In genomic region chr2:201058914-201059313, GRCh38 we compare ENCODE assay signal across 26 cellular contexts. TPM values are rescaled to one million over a fixed set of nuclear protein-coding genes. Genes with fewer than 3 reads are reported as not detected.
DNase-seq lines count a peak whose midpoint lies in the region; ATAC-seq and TF ChIP-seq lines count a peak whose summit lies in the region.
"Had no signal": no experiment of that assay in that cellular context is flagged by ENCODE, and none has a peak within 500 bp of the region (broad histone marks: within the 10 kb centered on the region; RNA-seq: fewer than 3 reads in every experiment).

No MANE protein-coding gene starts in this region.

- no peaks in the 10 kb centered on the region for H3K27me3 ChIP-seq in colonic mucosa
- H3K27me3 ChIP-seq in lower lobe of right lung (ENCODE audit: low read depth), result no peaks in the 10 kb centered on the region
- H3K27me3 ChIP-seq: dorsolateral prefrontal cortex had no signal

- ATAC-seq in Right ventricle myocardium superior (ENCODE audit: poor library complexity) (peak; percentile 55), left cardiac atrium (no peak), WTC11 (no peak), GM18909 (IDR thresholded peaks at IDR 0.05; ENCODE audit: poor library complexity, unreplicated experiment) (no peak), lower lobe of right lung (no peak)
- ATAC-seq: sciatic nerve had no signal

- H3K27ac ChIP-seq in colonic mucosa (peak overlapping the region; percentile 7), mesodermal cell (ENCODE audit: low read depth, low read length, severe bottlenecking) (peak overlapping the region; percentile 10), lower lobe of right lung (no peak overlapping the region)
- H3K27ac ChIP-seq: WERI-Rb-1 had no signal

- no peak overlapping the region for H3K9ac ChIP-seq in colonic mucosa (ENCODE audit: low read depth in 2 of 2, low read length in 2 of 2)
- H3K9ac ChIP-seq: KMS-11 had no signal

- no peak overlapping the region for H3K27ac Mint-ChIP-seq in WTC11
- H3K27ac Mint-ChIP-seq: activated naive CD4-positive, alpha-beta T cell treated with anti-CD3 and anti-CD28 coated beads, Interleukin-2, amount 50 U/mL, for 24 hours; HFFc6; mesothelial cell of epicardium; T-helper 1 cell treated with Interleukin-12 subunit alpha and Interleukin-12 subunit beta and Interleukin-4 antibody, amounts not matched to agents 30 μg/mL and 1 μg/mL, for 36 hours; type B pancreatic cell had no signal

- WGBS in mesodermal cell (ENCODE audit: insufficient coverage in 2 of 2), 2 experiments, result 71 to 100% methylated on average over 1 of the region's 1 CpG

- TF ChIP-seq CTCF in colonic mucosa (IDR thresholded peaks at IDR 0.05), result no peak
- no peak for TF ChIP-seq CTCF in WTC11 (IDR thresholded peaks at IDR 0.05)
- no peak for TF ChIP-seq CTCF in lower lobe of right lung (IDR thresholded peaks at IDR 0.05)

- no peak overlapping the region for H3K4me3 Mint-ChIP-seq in WTC11
- H3K4me3 Mint-ChIP-seq: activated naive CD4-positive, alpha-beta T cell treated with anti-CD3 and anti-CD28 coated beads, Interleukin-2, amount 50 U/mL, for 24 hours; central memory CD8-positive, alpha-beta T cell; HFFc6; mesothelial cell of epicardium; T-helper 1 cell treated with Interleukin-12 subunit alpha and Interleukin-12 subunit beta and Interleukin-4 antibody, amounts not matched to agents 30 μg/mL and 1 μg/mL, for 36 hours; type B pancreatic cell had no signal

- no peaks in the 10 kb centered on the region for H3K27me3 Mint-ChIP-seq in WTC11 (ENCODE audit: low read depth)
- H3K27me3 Mint-ChIP-seq: activated naive CD4-positive, alpha-beta T cell treated with anti-CD3 and anti-CD28 coated beads, Interleukin-2, amount 50 U/mL, for 24 hours; central memory CD8-positive, alpha-beta T cell; type B pancreatic cell had no signal

- CTCF ChIA-PET in WTC11 (lab: Charles Lee), result interaction anchor here (0.7 kb wide), 1 partner anchor 67 kb away, joined by 3 read pairs; no protein-coding TSS in a partner anchor

- H3K36me3 ChIP-seq in colonic mucosa, result no peaks in the 10 kb centered on the region
- H3K36me3 ChIP-seq in mesodermal cell (ENCODE audit: control insufficient read depth, insufficient read depth, low read length), result peaks cover 29% of the 10 kb centered on the region
- peaks cover 21% of the 10 kb centered on the region for H3K36me3 ChIP-seq in lower lobe of right lung
- H3K36me3 ChIP-seq: WERI-Rb-1 had no signal

- POLR2A ChIA-PET in WTC11 (lab: Charles Lee), result interaction anchor here (0.6 kb wide), 1 partner anchor 58 kb away, joined by 5 read pairs; no protein-coding TSS in a partner anchor

- H3K9me3 ChIP-seq in colonic mucosa (no peaks in the 10 kb centered on the region), mesodermal cell (ENCODE audit: control insufficient read depth, low read length) (no peaks in the 10 kb centered on the region), lower lobe of right lung (no peaks in the 10 kb centered on the region)

- intact Hi-C loops in Right ventricle myocardium superior (cut with DNase I) (no loop called here), left cardiac atrium (cut with DNase I) (no loop called here), colonic mucosa (cut with DNase I) (no loop called here), lower lobe of right lung (cut with DNase I) (no loop called here)

- H3K4me1 Mint-ChIP-seq in WTC11, result no peaks in the 10 kb centered on the region

- no peak for DNase-seq in Right ventricle myocardium superior
- DNase-seq in left cardiac atrium, result no peak
- peak; percentile 48 for DNase-seq in colonic mucosa
- DNase-seq in WTC11 (ENCODE audit: low spot score), result no peak
- DNase-seq in NCI-H82 treated with DMSO at 0.1 percent for 48 hours (lab: John Stamatoyannopoulos, UW; ENCODE audit: unreplicated experiment), result no peak
- DNase-seq in lower lobe of right lung, result no peak
- DNase-seq: activated CD4-positive, alpha-beta T cell treated with anti-CD3 and anti-CD28 coated beads, Interleukin-2, amount 50 U/mL, for 1 hour; dorsolateral prefrontal cortex; GDM1; glutamatergic neuron; HFFc6; NCI-H1694 treated with DMSO at 0.1 percent for 48 hours; NCI-H2171 treated with DMSO at 0.1 percent for 48 hours; NCI-H524; posterior cingulate gyrus; stimulated activated CD8-positive, alpha-beta memory T cell treated with anti-CD3 and anti-CD28 coated beads, Interleukin-4, amount 100 ng/mL, for 48 hours; WERI-Rb-1 had no signal

- H3K36me3 Mint-ChIP-seq in WTC11, result no peaks in the 10 kb centered on the region

- H3K9me3 Mint-ChIP-seq in WTC11, result no peaks in the 10 kb centered on the region
- H3K9me3 Mint-ChIP-seq: activated naive CD4-positive, alpha-beta T cell treated with anti-CD3 and anti-CD28 coated beads, Interleukin-2, amount 50 U/mL, for 24 hours; central memory CD8-positive, alpha-beta T cell; HFFc6; mesothelial cell of epicardium; T-helper 1 cell treated with Interleukin-12 subunit alpha and Interleukin-12 subunit beta and Interleukin-4 antibody, amounts not matched to agents 30 μg/mL and 1 μg/mL, for 36 hours; type B pancreatic cell had no signal

- H3K4me1 ChIP-seq in colonic mucosa, result peaks cover 11% of the 10 kb centered on the region
- no peaks in the 10 kb centered on the region for H3K4me1 ChIP-seq in mesodermal cell (ENCODE audit: control insufficient read depth, insufficient read depth, low read length, poor library complexity, severe bottlenecking)
- H3K4me1 ChIP-seq in lower lobe of right lung, result peaks cover 15% of the 10 kb centered on the region

- H3K4me3 ChIP-seq in colonic mucosa, result no peak overlapping the region
- H3K4me3 ChIP-seq in mesodermal cell (ENCODE audit: extremely low read depth, insufficient read depth, low read length, poor library complexity, severe bottlenecking), result no peak overlapping the region
- no peak overlapping the region for H3K4me3 ChIP-seq in lower lobe of right lung
- H3K4me3 ChIP-seq: dorsolateral prefrontal cortex had no signal

TF ChIP-seq in WTC11, 78 proteins besides CTCF, POLR2A, EP300 and RAD21 (continues in another document):
- TF ChIP-seq, protein P1, sequence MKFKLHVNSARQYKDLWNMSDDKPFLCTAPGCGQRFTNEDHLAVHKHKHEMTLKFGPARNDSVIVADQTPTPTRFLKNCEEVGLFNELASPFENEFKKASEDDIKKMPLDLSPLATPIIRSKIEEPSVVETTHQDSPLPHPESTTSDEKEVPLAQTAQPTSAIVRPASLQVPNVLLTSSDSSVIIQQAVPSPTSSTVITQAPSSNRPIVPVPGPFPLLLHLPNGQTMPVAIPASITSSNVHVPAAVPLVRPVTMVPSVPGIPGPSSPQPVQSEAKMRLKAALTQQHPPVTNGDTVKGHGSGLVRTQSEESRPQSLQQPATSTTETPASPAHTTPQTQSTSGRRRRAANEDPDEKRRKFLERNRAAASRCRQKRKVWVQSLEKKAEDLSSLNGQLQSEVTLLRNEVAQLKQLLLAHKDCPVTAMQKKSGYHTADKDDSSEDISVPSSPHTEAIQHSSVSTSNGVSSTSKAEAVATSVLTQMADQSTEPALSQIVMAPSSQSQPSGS (CRISPR knock-in tag; IDR thresholded peaks at IDR 0.05; ENCODE audit: borderline replicate concordance, low read depth), result no peak
- TF ChIP-seq PRRX2 (CRISPR knock-in tag; IDR thresholded peaks at IDR 0.05) (no peak), TEAD4 (CRISPR knock-in tag; IDR thresholded peaks at IDR 0.05) (no peak), KAT7 (CRISPR knock-in tag; IDR thresholded peaks at IDR 0.05; ENCODE audit: borderline replicate concordance) (no peak), NR2C2 (CRISPR knock-in tag; IDR thresholded peaks at IDR 0.05) (no peak), ERG (CRISPR knock-in tag; IDR thresholded peaks at IDR 0.05) (no peak)

RNA-seq across cellular contexts. Expression of gene HYCC2, which starts 12.6 kb away (rescaled TPM):
- total RNA-seq in Right ventricle myocardium superior, result 12.0 TPM
- total RNA-seq in left cardiac atrium, result 10 to 100 TPM; 15.2 to 17.9 TPM
- total RNA-seq in colonic mucosa, result 10 to 100 TPM; 23.9 to 52.6 TPM
- 8.4 TPM for polyA plus RNA-seq in mesodermal cell (2013, experiment 1 of 2)
- 7.6 TPM for polyA plus RNA-seq in mesodermal cell (2013, experiment 2 of 2)
- total RNA-seq in WTC11 (2021), result 8.8 to 10.4 TPM (median 9.1 TPM) in 3 replicates
- 36.7 TPM for total RNA-seq in lower lobe of right lung

RNA-seq across cellular contexts. Expression of gene NDUFB3, which starts 12.9 kb away (rescaled TPM):
- total RNA-seq in Right ventricle myocardium superior (541 TPM), left cardiac atrium (100 to 1,000 TPM; 325 to 342 TPM), colonic mucosa (100 to 1,000 TPM; 159 to 199 TPM), WTC11 (2021) (65.5 to 70.9 TPM (median 66.8 TPM) in 3 replicates), lower lobe of right lung (73.8 TPM)
- polyA plus RNA-seq in mesodermal cell (2013, experiment 1 of 2), result 118 TPM
- polyA plus RNA-seq in mesodermal cell (2013, experiment 2 of 2), result 130 TPM

RNA-seq across cellular contexts. Expression of gene CFLAR, which starts 57.0 kb away (rescaled TPM):
- total RNA-seq in Right ventricle myocardium superior (251 TPM), left cardiac atrium (100 to 1,000 TPM; 195 to 255 TPM), colonic mucosa (100 to 1,000 TPM in 1 of 2 donors, 10 to 100 TPM in 1; 90.1 to 126 TPM), WTC11 (2021) (18.2 to 21.5 TPM (median 19.9 TPM) in 3 replicates), lower lobe of right lung (345 TPM)
- 58.5 TPM for polyA plus RNA-seq in mesodermal cell (2013, experiment 1 of 2)
- polyA plus RNA-seq in mesodermal cell (2013, experiment 2 of 2), result 42.6 TPM
